In genomic region chr11:111604392-111605009, GRCh38 we compare ENCODE assay signal across 2 cellular contexts.
TF ChIP-seq lines count a peak whose summit lies in the region.

No MANE protein-coding gene starts in this region.

TF ChIP-seq in GM23338, 12 proteins besides CTCF, POLR2A, EP300 and RAD21 (continued from another document):
- TF ChIP-seq ETS1 (IDR thresholded peaks at IDR 0.05) (no peak), REST (IDR thresholded peaks at IDR 0.05; ENCODE audit: unreplicated experiment) (no peak), EZH2 (IDR thresholded peaks at IDR 0.05; ENCODE audit: low read depth, unreplicated experiment) (no peak), NANOG (IDR thresholded peaks at IDR 0.05; ENCODE audit: borderline replicate concordance) (no peak), ZNF331 (CRISPR knock-in tag; IDR thresholded peaks at IDR 0.05; ENCODE audit: low read depth) (no peak), EZH2phosphoT487 (IDR thresholded peaks at IDR 0.05; ENCODE audit: unreplicated experiment) (no peak), POLR2AphosphoS5 (IDR thresholded peaks at IDR 0.05; ENCODE audit: low read depth) (no peak), ZNF114 (CRISPR knock-in tag; IDR thresholded peaks at IDR 0.05) (no peak), STAT1 (IDR thresholded peaks at IDR 0.05; ENCODE audit: unreplicated experiment) (no peak)
- TF ChIP-seq, protein P1, sequence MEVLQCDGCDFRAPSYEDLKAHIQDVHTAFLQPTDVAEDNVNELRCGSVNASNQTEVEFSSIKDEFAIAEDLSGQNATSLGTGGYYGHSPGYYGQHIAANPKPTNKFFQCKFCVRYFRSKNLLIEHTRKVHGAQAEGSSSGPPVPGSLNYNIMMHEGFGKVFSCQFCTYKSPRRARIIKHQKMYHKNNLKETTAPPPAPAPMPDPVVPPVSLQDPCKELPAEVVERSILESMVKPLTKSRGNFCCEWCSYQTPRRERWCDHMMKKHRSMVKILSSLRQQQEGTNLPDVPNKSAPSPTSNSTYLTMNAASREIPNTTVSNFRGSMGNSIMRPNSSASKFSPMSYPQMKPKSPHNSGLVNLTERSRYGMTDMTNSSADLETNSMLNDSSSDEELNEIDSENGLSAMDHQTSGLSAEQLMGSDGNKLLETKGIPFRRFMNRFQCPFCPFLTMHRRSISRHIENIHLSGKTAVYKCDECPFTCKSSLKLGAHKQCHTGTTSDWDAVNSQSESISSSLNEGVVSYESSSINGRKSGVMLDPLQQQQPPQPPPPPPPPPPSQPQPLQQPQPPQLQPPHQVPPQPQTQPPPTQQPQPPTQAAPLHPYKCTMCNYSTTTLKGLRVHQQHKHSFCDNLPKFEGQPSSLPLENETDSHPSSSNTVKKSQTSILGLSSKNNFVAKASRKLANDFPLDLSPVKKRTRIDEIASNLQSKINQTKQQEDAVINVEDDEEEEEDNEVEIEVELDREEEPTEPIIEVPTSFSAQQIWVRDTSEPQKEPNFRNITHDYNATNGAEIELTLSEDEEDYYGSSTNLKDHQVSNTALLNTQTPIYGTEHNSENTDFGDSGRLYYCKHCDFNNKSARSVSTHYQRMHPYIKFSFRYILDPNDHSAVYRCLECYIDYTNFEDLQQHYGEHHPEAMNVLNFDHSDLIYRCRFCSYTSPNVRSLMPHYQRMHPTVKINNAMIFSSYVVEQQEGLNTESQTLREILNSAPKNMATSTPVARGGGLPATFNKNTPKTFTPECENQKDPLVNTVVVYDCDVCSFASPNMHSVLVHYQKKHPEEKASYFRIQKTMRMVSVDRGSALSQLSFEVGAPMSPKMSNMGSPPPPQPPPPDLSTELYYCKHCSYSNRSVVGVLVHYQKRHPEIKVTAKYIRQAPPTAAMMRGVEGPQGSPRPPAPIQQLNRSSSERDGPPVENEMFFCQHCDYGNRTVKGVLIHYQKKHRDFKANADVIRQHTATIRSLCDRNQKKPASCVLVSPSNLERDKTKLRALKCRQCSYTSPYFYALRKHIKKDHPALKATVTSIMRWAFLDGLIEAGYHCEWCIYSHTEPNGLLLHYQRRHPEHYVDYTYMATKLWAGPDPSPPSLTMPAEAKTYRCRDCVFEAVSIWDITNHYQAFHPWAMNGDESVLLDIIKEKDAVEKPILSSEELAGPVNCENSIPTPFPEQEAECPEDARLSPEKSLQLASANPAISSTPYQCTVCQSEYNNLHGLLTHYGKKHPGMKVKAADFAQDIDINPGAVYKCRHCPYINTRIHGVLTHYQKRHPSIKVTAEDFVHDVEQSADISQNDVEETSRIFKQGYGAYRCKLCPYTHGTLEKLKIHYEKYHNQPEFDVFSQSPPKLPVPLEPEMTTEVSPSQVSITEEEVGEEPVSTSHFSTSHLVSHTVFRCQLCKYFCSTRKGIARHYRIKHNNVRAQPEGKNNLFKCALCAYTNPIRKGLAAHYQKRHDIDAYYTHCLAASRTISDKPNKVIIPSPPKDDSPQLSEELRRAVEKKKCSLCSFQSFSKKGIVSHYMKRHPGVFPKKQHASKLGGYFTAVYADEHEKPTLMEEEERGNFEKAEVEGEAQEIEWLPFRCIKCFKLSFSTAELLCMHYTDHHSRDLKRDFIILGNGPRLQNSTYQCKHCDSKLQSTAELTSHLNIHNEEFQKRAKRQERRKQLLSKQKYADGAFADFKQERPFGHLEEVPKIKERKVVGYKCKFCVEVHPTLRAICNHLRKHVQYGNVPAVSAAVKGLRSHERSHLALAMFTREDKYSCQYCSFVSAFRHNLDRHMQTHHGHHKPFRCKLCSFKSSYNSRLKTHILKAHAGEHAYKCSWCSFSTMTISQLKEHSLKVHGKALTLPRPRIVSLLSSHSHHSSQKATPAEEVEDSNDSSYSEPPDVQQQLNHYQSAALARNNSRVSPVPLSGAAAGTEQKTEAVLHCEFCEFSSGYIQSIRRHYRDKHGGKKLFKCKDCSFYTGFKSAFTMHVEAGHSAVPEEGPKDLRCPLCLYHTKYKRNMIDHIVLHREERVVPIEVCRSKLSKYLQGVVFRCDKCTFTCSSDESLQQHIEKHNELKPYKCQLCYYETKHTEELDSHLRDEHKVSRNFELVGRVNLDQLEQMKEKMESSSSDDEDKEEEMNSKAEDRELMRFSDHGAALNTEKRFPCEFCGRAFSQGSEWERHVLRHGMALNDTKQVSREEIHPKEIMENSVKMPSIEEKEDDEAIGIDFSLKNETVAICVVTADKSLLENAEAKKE (CRISPR knock-in tag; IDR thresholded peaks at IDR 0.05): no peak

TF ChIP-seq in K562, 482 proteins besides CTCF, POLR2A, EP300 and RAD21 (continued from another document and continues in another):
- peak; percentile 71; the same call in 1 of the 2 replicates for TF ChIP-seq ARID3A (IDR thresholded peaks at IDR 0.05; ENCODE audit: borderline replicate concordance, low read depth, low read length)
- peak; percentile 31; the same call in 1 of the 2 replicates for TF ChIP-seq GATAD2B (IDR thresholded peaks at IDR 0.05; ENCODE audit: borderline replicate concordance)
- TF ChIP-seq, protein P2, sequence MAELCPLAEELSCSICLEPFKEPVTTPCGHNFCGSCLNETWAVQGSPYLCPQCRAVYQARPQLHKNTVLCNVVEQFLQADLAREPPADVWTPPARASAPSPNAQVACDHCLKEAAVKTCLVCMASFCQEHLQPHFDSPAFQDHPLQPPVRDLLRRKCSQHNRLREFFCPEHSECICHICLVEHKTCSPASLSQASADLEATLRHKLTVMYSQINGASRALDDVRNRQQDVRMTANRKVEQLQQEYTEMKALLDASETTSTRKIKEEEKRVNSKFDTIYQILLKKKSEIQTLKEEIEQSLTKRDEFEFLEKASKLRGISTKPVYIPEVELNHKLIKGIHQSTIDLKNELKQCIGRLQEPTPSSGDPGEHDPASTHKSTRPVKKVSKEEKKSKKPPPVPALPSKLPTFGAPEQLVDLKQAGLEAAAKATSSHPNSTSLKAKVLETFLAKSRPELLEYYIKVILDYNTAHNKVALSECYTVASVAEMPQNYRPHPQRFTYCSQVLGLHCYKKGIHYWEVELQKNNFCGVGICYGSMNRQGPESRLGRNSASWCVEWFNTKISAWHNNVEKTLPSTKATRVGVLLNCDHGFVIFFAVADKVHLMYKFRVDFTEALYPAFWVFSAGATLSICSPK (IDR thresholded peaks at IDR 0.05; ENCODE audit: borderline replicate concordance): no peak
- TF ChIP-seq ZNF224 (CRISPR knock-in tag; IDR thresholded peaks at IDR 0.05): 0 out of 2 replicates have a peak, but pooled peaks have one; percentile 84
- TF ChIP-seq CBX2 (IDR thresholded peaks at IDR 0.05; ENCODE audit: insufficient read depth, low read length, poor library complexity, severe bottlenecking): no peak
- TF ChIP-seq, protein P3, sequence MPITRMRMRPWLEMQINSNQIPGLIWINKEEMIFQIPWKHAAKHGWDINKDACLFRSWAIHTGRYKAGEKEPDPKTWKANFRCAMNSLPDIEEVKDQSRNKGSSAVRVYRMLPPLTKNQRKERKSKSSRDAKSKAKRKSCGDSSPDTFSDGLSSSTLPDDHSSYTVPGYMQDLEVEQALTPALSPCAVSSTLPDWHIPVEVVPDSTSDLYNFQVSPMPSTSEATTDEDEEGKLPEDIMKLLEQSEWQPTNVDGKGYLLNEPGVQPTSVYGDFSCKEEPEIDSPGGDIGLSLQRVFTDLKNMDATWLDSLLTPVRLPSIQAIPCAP (CRISPR knock-in tag; IDR thresholded peaks at IDR 0.05; ENCODE audit: borderline replicate concordance): 0 out of 2 replicates have a peak, but pooled peaks have one; percentile 57
- peak; percentile 40; the same call in 1 of the 2 replicates for TF ChIP-seq SMARCC2 (IDR thresholded peaks at IDR 0.05; ENCODE audit: low read depth)
- no peak for TF ChIP-seq CHAMP1 (IDR thresholded peaks at IDR 0.05)
- peak; percentile 81; the same call in 1 of the 2 replicates for TF ChIP-seq CUX1 (CRISPR knock-in tag; IDR thresholded peaks at IDR 0.05)
- TF ChIP-seq, protein P4, sequence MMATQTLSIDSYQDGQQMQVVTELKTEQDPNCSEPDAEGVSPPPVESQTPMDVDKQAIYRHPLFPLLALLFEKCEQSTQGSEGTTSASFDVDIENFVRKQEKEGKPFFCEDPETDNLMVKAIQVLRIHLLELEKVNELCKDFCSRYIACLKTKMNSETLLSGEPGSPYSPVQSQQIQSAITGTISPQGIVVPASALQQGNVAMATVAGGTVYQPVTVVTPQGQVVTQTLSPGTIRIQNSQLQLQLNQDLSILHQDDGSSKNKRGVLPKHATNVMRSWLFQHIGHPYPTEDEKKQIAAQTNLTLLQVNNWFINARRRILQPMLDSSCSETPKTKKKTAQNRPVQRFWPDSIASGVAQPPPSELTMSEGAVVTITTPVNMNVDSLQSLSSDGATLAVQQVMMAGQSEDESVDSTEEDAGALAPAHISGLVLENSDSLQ (IDR thresholded peaks at IDR 0.05): peak; percentile 97
- no peak for TF ChIP-seq SP2 (IDR thresholded peaks at IDR 0.05; ENCODE audit: extremely low read depth, low read depth, low read length, poor library complexity, severe bottlenecking)
- TF ChIP-seq, protein P5, sequence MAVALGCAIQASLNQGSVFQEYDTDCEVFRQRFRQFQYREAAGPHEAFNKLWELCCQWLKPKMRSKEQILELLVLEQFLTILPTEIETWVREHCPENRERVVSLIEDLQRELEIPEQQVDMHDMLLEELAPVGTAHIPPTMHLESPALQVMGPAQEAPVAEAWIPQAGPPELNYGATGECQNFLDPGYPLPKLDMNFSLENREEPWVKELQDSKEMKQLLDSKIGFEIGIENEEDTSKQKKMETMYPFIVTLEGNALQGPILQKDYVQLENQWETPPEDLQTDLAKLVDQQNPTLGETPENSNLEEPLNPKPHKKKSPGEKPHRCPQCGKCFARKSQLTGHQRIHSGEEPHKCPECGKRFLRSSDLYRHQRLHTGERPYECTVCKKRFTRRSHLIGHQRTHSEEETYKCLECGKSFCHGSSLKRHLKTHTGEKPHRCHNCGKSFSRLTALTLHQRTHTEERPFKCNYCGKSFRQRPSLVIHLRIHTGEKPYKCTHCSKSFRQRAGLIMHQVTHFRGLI (CRISPR knock-in tag; IDR thresholded peaks at IDR 0.05): no peak
- TF ChIP-seq MEIS2 (IDR thresholded peaks at IDR 0.05; ENCODE audit: partially characterized antibody): peak; percentile 81
